8 cellular contexts compared by ENCODE assay signal in the genomic region with DNA sequence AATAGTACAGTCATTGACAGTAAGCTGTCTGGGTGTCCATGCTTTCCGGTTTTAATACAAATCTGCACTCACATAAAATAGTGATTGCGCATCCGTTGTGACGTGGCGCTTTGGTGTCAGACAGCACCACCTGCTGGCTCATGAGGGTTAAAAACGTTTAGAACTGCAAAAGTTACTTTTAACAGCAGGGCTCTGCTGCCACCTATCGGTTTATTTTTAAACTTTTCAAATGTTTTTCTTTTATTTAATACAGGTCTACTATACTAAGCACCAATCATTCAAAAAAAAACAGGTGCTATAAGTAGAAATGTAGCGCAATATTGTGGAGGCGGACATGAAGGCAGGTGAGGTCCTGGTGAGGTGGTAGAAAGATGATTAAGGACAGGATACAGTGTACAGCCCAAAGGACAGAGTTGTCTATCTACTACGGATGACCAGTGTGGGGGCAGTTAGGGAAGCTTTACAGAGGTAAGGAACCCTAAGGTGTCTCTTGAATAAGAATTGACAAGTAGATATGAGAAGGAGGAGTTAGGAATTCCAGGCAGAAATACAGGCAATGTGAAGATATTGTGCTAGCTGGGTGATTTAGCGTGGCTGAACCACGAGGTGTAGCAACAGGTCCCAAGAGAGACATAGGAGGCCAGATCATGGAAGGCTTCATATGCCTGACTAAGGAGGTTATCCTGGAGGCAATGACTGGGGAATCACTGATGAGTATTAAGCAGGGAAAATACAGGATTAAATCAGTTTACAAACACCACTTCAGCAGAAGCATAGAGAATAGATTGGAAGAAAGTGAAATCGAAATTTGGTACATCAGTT.
DNase-seq lines count a peak whose midpoint lies in the region; TF ChIP-seq lines count a peak whose summit lies in the region.

No MANE protein-coding gene starts in this region.

- no peaks in the 10 kb centered on the region for H3K36me3 Mint-ChIP-seq in activated naive CD4-positive, alpha-beta T cell treated with anti-CD3 and anti-CD28 coated beads, Interleukin-2, amount 10 ng/mL, durations not matched to agents 7 days and 5 days

- H3K4me1 ChIP-seq in HAP-1, result no peaks in the 10 kb centered on the region
- no peaks in the 10 kb centered on the region for H3K4me1 ChIP-seq in SK-N-SH (ENCODE audit: control insufficient read depth in 1 of 2, insufficient read depth in 2 of 2, low read depth in 1 of 2, low read length in 1 of 2)

- no peak overlapping the region for H3K27ac ChIP-seq in SK-N-SH (ENCODE audit: low read depth in 2 of 2, low read length in 1 of 2)

- TF ChIP-seq RAD21 in SK-N-SH (IDR thresholded peaks at IDR 0.05; ENCODE audit: low read length), result peak; percentile 91

- H3K27ac Mint-ChIP-seq in activated naive CD4-positive, alpha-beta T cell treated with anti-CD3 and anti-CD28 coated beads, Interleukin-2, amount 10 ng/mL, durations not matched to agents 7 days and 5 days, result no peak overlapping the region

- H3K27me3 Mint-ChIP-seq in activated naive CD4-positive, alpha-beta T cell treated with anti-CD3 and anti-CD28 coated beads, Interleukin-2, amount 10 ng/mL, durations not matched to agents 7 days and 5 days, result peaks cover 10% of the 10 kb centered on the region

- H3K27me3 ChIP-seq in HAP-1 (ENCODE audit: low read depth) (peaks cover 8% of the 10 kb centered on the region), SK-N-SH (ENCODE audit: insufficient read depth) (0 out of 2 replicates have a peak, but pooled peaks cover 4% of the 10 kb centered on the region)

- H3K4me3 ChIP-seq in HAP-1 (no peak overlapping the region), SK-N-SH (ENCODE audit: low read depth in 2 of 2, low read length in 1 of 2) (peak overlapping the region in 1 of 2 experiments; percentile 57; a peak in 1 of 4 replicates)

- peak; percentile 99 for TF ChIP-seq CTCF in SK-N-SH (IDR thresholded peaks at IDR 0.05)

- no peak overlapping the region for H3K4me3 Mint-ChIP-seq in activated naive CD4-positive, alpha-beta T cell treated with anti-CD3 and anti-CD28 coated beads, Interleukin-2, amount 10 ng/mL, durations not matched to agents 7 days and 5 days

- in situ Hi-C loops in HAP-1 (cut with MboI; ENCODE audit: low sequenced_read_pairs), result loop anchor here (10.0 kb wide), 2 partner anchors 262 to 712 kb away; no protein-coding TSS in a partner anchor

- peaks cover 2% of the 10 kb centered on the region for H3K4me1 Mint-ChIP-seq in activated naive CD4-positive, alpha-beta T cell treated with anti-CD3 and anti-CD28 coated beads, Interleukin-2, amount 10 ng/mL, durations not matched to agents 7 days and 5 days

- WGBS in SK-N-SH (ENCODE audit: low lambda C conversion rate), result 19% methylated on average over 13 of the region's 13 CpGs

- DNase-seq in ELF-1 (ENCODE audit: low read depth, low spot score) (peak; percentile 72), HAP-1 (ENCODE audit: low spot score in 2 of 2) (peak; percentile 76 to 83), NCI-H1092 (lab: John Stamatoyannopoulos, UW) (peak; percentile 75), SK-N-SH (peak; percentile 66), glomerular visceral epithelial cell (ENCODE audit: extremely low spot score) (peak; percentile 80), posterior cingulate gyrus (peak in 9 of 10 donors; percentile 40 to 95 (median 72)), ureter (ENCODE audit: low spot score) (peak; percentile 83)
- peak; percentile 87 for DNase-seq in activated naive CD4-positive, alpha-beta T cell treated with anti-CD3 and anti-CD28 coated beads, Interleukin-2, amount 10 ng/mL, durations not matched to agents 7 days and 5 days

- H3K9ac ChIP-seq in SK-N-SH, result no peak overlapping the region

- H3K9me3 Mint-ChIP-seq in activated naive CD4-positive, alpha-beta T cell treated with anti-CD3 and anti-CD28 coated beads, Interleukin-2, amount 10 ng/mL, durations not matched to agents 7 days and 5 days, result no peaks in the 10 kb centered on the region

- H3K36me3 ChIP-seq in HAP-1 (replicated peaks), result no peaks in the 10 kb centered on the region
- H3K36me3 ChIP-seq in SK-N-SH (replicated peaks in 1 of 2; ENCODE audit: control insufficient read depth in 1 of 2, insufficient read depth in 2 of 2, low read length in 1 of 2), result no peaks in the 10 kb centered on the region

- H2AFZ ChIP-seq in SK-N-SH (ENCODE audit: low read depth), result peak overlapping the region; percentile 26; the same call in 1 of the 2 replicates

- no peaks in the 10 kb centered on the region for H3K9me2 ChIP-seq in SK-N-SH

- H3K79me2 ChIP-seq in SK-N-SH (ENCODE audit: insufficient read depth), result no peaks in the 10 kb centered on the region

- no peak overlapping the region for H3K4me2 ChIP-seq in SK-N-SH

- intact Hi-C loops in posterior cingulate gyrus (cut with DNase I), result no loop called here

- TF ChIP-seq EP300 in SK-N-SH (IDR thresholded peaks at IDR 0.05; ENCODE audit: borderline replicate concordance in 1 of 2, low read depth in 1 of 2, low read length in 1 of 2), result no peak

- POLR2A ChIA-PET in SK-N-SH (lab: Yijun Ruan, JAX), result no interaction called here

- CTCF ChIA-PET in SK-N-SH (lab: Yijun Ruan, JAX), result interaction anchor here (0.6 to 7.3 kb wide), 33 partner anchors 9 to 1334 kb away, joined by 3 to 124 read pairs (median 5); no protein-coding TSS in a partner anchor
- CTCF ChIA-PET in activated naive CD4-positive, alpha-beta T cell treated with anti-CD3 and anti-CD28 coated beads, Interleukin-2, amount 10 ng/mL, durations not matched to agents 7 days and 5 days (lab: Charles Lee), result interaction anchor here (0.6 to 3.1 kb wide), 22 partner anchors 10 to 1483 kb away, joined by 3 to 22 read pairs (median 3); no protein-coding TSS in a partner anchor

- H3F3A ChIP-seq in SK-N-SH (replicated peaks; ENCODE audit: insufficient read depth), result no peaks in the 10 kb centered on the region

- no peaks in the 10 kb centered on the region for H4K20me1 ChIP-seq in SK-N-SH (ENCODE audit: insufficient read depth)

- H3K9me3 ChIP-seq in HAP-1, result no peaks in the 10 kb centered on the region
- H3K9me3 ChIP-seq in SK-N-SH, result no peaks in the 10 kb centered on the region

TF ChIP-seq in SK-N-SH, 30 proteins besides CTCF, POLR2A, EP300 and RAD21 (continues in another document):
- TF ChIP-seq RFX5 (IDR thresholded peaks at IDR 0.05; ENCODE audit: low read length) (no peak), RCOR1 (IDR thresholded peaks at IDR 0.05; ENCODE audit: low read length) (no peak; the same call in 1 of the 2 replicates), TEAD4 (IDR thresholded peaks at IDR 0.05; ENCODE audit: borderline replicate concordance, insufficient read depth) (no peak), GATA2 (CRISPR knock-in tag; IDR thresholded peaks at IDR 0.05) (no peak), TAF1 (IDR thresholded peaks at IDR 0.05; ENCODE audit: borderline replicate concordance, low read depth, low read length) (no peak), MXI1 (IDR thresholded peaks at IDR 0.05; ENCODE audit: low read depth, low read length) (no peak), ZBTB33 (IDR thresholded peaks at IDR 0.05; ENCODE audit: borderline replicate concordance, low read depth) (no peak), EZH2phosphoT487 (IDR thresholded peaks at IDR 0.05; ENCODE audit: borderline replicate concordance, low read depth) (no peak), FOSL2 (IDR thresholded peaks at IDR 0.05; ENCODE audit: borderline replicate concordance, low read depth) (no peak), GABPA (IDR thresholded peaks at IDR 0.05; ENCODE audit: low read depth) (no peak), JUND (IDR thresholded peaks at IDR 0.05) (no peak), CHD2 (IDR thresholded peaks at IDR 0.05; ENCODE audit: low read length, partially characterized antibody) (peak; percentile 64), NFIC (IDR thresholded peaks at IDR 0.05; ENCODE audit: borderline replicate concordance) (no peak), SIN3A (IDR thresholded peaks at IDR 0.05; ENCODE audit: borderline replicate concordance, low read depth, low read length) (no peak)
- TF ChIP-seq, protein P1, sequence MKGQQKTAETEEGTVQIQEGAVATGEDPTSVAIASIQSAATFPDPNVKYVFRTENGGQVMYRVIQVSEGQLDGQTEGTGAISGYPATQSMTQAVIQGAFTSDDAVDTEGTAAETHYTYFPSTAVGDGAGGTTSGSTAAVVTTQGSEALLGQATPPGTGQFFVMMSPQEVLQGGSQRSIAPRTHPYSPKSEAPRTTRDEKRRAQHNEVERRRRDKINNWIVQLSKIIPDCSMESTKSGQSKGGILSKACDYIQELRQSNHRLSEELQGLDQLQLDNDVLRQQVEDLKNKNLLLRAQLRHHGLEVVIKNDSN (IDR thresholded peaks at IDR 0.05; ENCODE audit: borderline replicate concordance, low read depth), result no peak
- TF ChIP-seq, protein P2, sequence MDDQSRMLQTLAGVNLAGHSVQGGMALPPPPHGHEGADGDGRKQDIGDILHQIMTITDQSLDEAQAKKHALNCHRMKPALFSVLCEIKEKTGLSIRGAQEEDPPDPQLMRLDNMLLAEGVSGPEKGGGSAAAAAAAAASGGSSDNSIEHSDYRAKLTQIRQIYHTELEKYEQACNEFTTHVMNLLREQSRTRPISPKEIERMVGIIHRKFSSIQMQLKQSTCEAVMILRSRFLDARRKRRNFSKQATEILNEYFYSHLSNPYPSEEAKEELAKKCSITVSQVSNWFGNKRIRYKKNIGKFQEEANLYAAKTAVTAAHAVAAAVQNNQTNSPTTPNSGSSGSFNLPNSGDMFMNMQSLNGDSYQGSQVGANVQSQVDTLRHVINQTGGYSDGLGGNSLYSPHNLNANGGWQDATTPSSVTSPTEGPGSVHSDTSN (IDR thresholded peaks at IDR 0.05), result no peak
